In the genomic region with DNA sequence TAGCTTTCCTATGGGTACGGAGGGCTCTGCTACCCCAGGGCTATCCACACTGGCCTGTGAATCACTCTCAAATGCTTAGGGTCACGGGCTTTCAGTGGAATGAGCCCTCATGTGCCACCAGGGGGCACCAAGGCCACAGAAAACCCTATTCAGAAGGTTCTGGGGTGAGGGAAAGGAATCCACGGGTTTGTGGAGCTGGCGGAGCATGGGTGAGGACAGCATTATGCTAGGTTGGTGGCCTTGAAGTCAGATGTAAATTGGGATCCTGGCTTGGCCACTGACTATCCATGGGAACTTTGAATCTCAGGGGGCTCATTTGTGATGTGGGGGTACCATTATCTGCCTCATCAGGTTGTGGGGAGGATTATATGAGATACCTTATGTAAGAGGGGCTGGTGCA, we compare ENCODE assay signal across 8 cellular contexts. TPM values are rescaled to one million over a fixed set of nuclear protein-coding genes. Genes with fewer than 3 reads are reported as not detected.
DNase-seq lines count a peak whose midpoint lies in the region; ATAC-seq and TF ChIP-seq lines count a peak whose summit lies in the region.

No MANE protein-coding gene starts in this region.

- no peak overlapping the region for H3K4me3 Mint-ChIP-seq in HFFc6

- no peak for ATAC-seq in GM21526 (IDR thresholded peaks at IDR 0.05; ENCODE audit: low FRiP score, unreplicated experiment)

- H3K27me3 Mint-ChIP-seq in HFFc6 (ENCODE audit: insufficient read depth): peaks cover 9% of the 10 kb centered on the region; the same call in 1 of the 2 replicates

- in situ Hi-C loops in Caki2 (cut with HindIII; ENCODE audit: low pct_unique_long_range_greater_than_20kb, low sequenced_read_pairs): no loop called here

- no peaks in the 10 kb centered on the region for H3K9me3 Mint-ChIP-seq in HFFc6

- H3K4me1 Mint-ChIP-seq in HFFc6 (ENCODE audit: low read depth): peaks cover 13% of the 10 kb centered on the region

- H3K36me3 Mint-ChIP-seq in HFFc6 (ENCODE audit: low read depth): peaks cover 3% of the 10 kb centered on the region

- peak; percentile 92 for TF ChIP-seq CTCF in HFFc6 (IDR thresholded peaks at IDR 0.05)

- DNase-seq in Caki2 (ENCODE audit: low read depth): peak; percentile 49
- peak; percentile 71 for DNase-seq in HFFc6
- peak; percentile 26 to 51 for DNase-seq in NOMO-1 (lab: John Stamatoyannopoulos, UW; ENCODE audit: unreplicated experiment in 2 of 2)
- peak in 2 of 3 experiments; percentile 22 to 23 for DNase-seq in activated CD8-positive, alpha-beta memory T cell treated with anti-CD3 and anti-CD28 coated beads for 48 hours (ENCODE audit: low read depth in 2 of 3, low spot score in 2 of 3)
- peak; percentile 67 for DNase-seq in epidermal melanocyte (ENCODE audit: insufficient read length, low spot score)
- peak; percentile 78 for DNase-seq in myocyte (ENCODE audit: low read depth)
- peak; percentile 41 for DNase-seq in stimulated activated CD8-positive, alpha-beta memory T cell treated with anti-CD3 and anti-CD28 coated beads, Interleukin-7, amount 100 ng/mL, for 24 hours (ENCODE audit: low read depth)

- no peak overlapping the region for H3K27ac Mint-ChIP-seq in HFFc6

RNA-seq across cellular contexts. Expression of a gene that starts 5.1 kb away (rescaled TPM):
- 151 and 170 TPM in 2 replicates for total RNA-seq in Caki2 (2014; rRNA removed; shearing (Covaris generic); ENCODE audit: low replicate concordance)
- 100 to 1,000 TPM; 166 to 181 (median 172) TPM for total RNA-seq in HFFc6 (2021; fragmentation: NEBNext Ultra II Directional; extraction: Animal tissue kit (Norgen Biotek cat#: 25700))
- total RNA-seq in myocyte: 102 TPM in 2 replicates
- 326 TPM for polyA plus RNA-seq in myocyte (2012)

RNA-seq across cellular contexts. Expression of a gene that starts 21.8 kb away (rescaled TPM):
- total RNA-seq in Caki2 (2014; rRNA removed; shearing (Covaris generic); ENCODE audit: low replicate concordance): 54.2 and 56.5 TPM in 2 replicates
- total RNA-seq in HFFc6 (2021; fragmentation: NEBNext Ultra II Directional; extraction: Animal tissue kit (Norgen Biotek cat#: 25700)): 10 to 100 TPM; 14.7 to 25.2 (median 21.5) TPM
- total RNA-seq in myocyte: 26.9 and 38.2 TPM in 2 replicates
- polyA plus RNA-seq in myocyte (2012): 21.0 TPM

RNA-seq across cellular contexts. Expression of a gene that starts 38.4 kb away (rescaled TPM):
- not detected in 2 replicates for total RNA-seq in Caki2 (2014; rRNA removed; shearing (Covaris generic); ENCODE audit: low replicate concordance)
- total RNA-seq in HFFc6 (2021; fragmentation: NEBNext Ultra II Directional; extraction: Animal tissue kit (Norgen Biotek cat#: 25700)): not detected
- total RNA-seq in myocyte: not detected in 2 replicates
- not detected for polyA plus RNA-seq in myocyte (2012)

Comparison
In these comparisons a context has a peak if more than half of its experiments do, and no peak if none do; other contexts are left out.
1. DNase-seq: peak in every context shown above with its lines; median percentile 78 in myocyte; 71 in HFFc6; 67 in epidermal melanocyte; 49 in Caki2; 41 in stimulated activated CD8-positive, alpha-beta memory T cell treated with anti-CD3 and anti-CD28 coated beads, Interleukin-7, amount 100 ng/mL, for 24 hours; 38 in NOMO-1; 22 in activated CD8-positive, alpha-beta memory T cell treated with anti-CD3 and anti-CD28 coated beads for 48 hours.